1 cellular context compared by ENCODE assay signal in genomic region chr6:16337280-16337975, GRCh38.
TF ChIP-seq lines count a peak whose summit lies in the region.

No MANE protein-coding gene starts in this region.

TF ChIP-seq in GM23338, 12 proteins besides CTCF, POLR2A, EP300 and RAD21 (continued from another document):
- no peak for TF ChIP-seq REST (IDR thresholded peaks at IDR 0.05; ENCODE audit: unreplicated experiment)
- TF ChIP-seq, protein P1, sequence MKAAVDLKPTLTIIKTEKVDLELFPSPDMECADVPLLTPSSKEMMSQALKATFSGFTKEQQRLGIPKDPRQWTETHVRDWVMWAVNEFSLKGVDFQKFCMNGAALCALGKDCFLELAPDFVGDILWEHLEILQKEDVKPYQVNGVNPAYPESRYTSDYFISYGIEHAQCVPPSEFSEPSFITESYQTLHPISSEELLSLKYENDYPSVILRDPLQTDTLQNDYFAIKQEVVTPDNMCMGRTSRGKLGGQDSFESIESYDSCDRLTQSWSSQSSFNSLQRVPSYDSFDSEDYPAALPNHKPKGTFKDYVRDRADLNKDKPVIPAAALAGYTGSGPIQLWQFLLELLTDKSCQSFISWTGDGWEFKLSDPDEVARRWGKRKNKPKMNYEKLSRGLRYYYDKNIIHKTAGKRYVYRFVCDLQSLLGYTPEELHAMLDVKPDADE (IDR thresholded peaks at IDR 0.05): no peak
- TF ChIP-seq POLR2AphosphoS5 (IDR thresholded peaks at IDR 0.05; ENCODE audit: low read depth): no peak
- TF ChIP-seq ZNF331 (CRISPR knock-in tag; IDR thresholded peaks at IDR 0.05; ENCODE audit: low read depth): no peak
- TF ChIP-seq NANOG (IDR thresholded peaks at IDR 0.05; ENCODE audit: borderline replicate concordance): no peak
- TF ChIP-seq JUNB (IDR thresholded peaks at IDR 0.05; ENCODE audit: unreplicated experiment): no peak
